ENCODE assay signal across 32 cellular contexts in the genomic region with DNA sequence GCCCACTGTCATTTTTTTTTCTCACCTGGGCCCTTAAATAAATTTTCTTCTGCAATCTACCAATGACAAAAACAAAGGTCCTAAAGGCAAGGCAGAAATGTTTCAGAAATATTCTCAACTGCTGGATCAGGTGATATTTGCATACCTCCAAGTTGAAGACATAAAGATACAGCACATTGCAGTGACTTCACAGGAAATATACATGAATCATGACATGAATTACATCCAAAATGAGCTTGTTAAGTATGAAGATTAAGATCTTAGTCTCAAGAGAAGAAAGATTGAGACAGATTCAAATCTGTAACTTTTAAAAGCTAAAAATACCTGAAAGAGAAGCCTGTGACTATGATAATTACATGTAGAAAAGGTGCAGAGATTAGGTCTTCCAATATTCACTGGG.
DNase-seq lines count a peak whose midpoint lies in the region; ATAC-seq, FAIRE-seq and TF ChIP-seq lines count a peak whose summit lies in the region.
"Had no signal": no experiment of that assay in that cellular context is flagged by ENCODE, and none has a peak within 500 bp of the region (broad histone marks: within the 10 kb centered on the region; RNA-seq: fewer than 3 reads in every experiment).

No MANE protein-coding gene starts in this region.

- H2AK9ac ChIP-seq in IMR-90 (replicated peaks; ENCODE audit: low read depth, low read length, poor library complexity): no peak overlapping the region

- dilution Hi-C loops in IMR-90 (cut with HindIII; ENCODE audit: low sequenced_read_pairs, unreplicated experiment): no loop called here

- no peak overlapping the region for H3K4ac ChIP-seq in IMR-90 (ENCODE audit: low read depth, low read length)

- in situ Hi-C loops in IMR-90 (cut with MboI; ENCODE audit: low sequenced_read_pairs): no loop called here

- POLR2A ChIA-PET in IMR-90 (lab: Charles Lee; ENCODE audit: unreplicated experiment): no interaction called here

- H3K36me3 ChIP-seq in IMR-90 (ENCODE audit: control insufficient read depth, insufficient read depth, low read length) (peaks cover 17% of the 10 kb centered on the region), RWPE2 (ENCODE audit: low read depth) (no peaks in the 10 kb centered on the region), colonic mucosa (peaks cover 3% of the 10 kb centered on the region)
- H3K36me3 ChIP-seq: brain microvascular endothelial cell, thyroid gland, vagina had no signal

- no peaks in the 10 kb centered on the region for H3K9me3 ChIP-seq in IMR-90 (ENCODE audit: control insufficient read depth, insufficient read depth, low read length)
- H3K9me3 ChIP-seq in RWPE2 (ENCODE audit: severe bottlenecking): no peaks in the 10 kb centered on the region
- no peaks in the 10 kb centered on the region for H3K9me3 ChIP-seq in colonic mucosa
- H3K9me3 ChIP-seq: A549, right lobe of liver, thyroid gland, vagina had no signal

- no peak for ATAC-seq in IMR-90 (ENCODE audit: low read depth)
- peak; percentile 71 for ATAC-seq in RWPE2 (ENCODE audit: low read depth)
- ATAC-seq in esophagus mucosa: peak; percentile 36
- ATAC-seq: A549; activated CD4-positive, alpha-beta T cell treated with anti-CD3 and anti-CD28 coated beads for 36 hours; activated CD8-positive, alpha-beta T cell treated with anti-CD3 and anti-CD28 coated beads for 36 hours; naive thymus-derived CD8-positive, alpha-beta T cell had no signal

- no peak overlapping the region for H2BK15ac ChIP-seq in IMR-90 (ENCODE audit: low read depth, low read length)

- no peak overlapping the region for H3K23ac ChIP-seq in IMR-90 (ENCODE audit: low read depth, low read length)

- no peak overlapping the region for H2AK5ac ChIP-seq in IMR-90 (ENCODE audit: low read depth, low read length)

- no peak overlapping the region for H3K18ac ChIP-seq in IMR-90 (ENCODE audit: low read depth, low read length)

- H3K27me3 ChIP-seq in IMR-90 (ENCODE audit: control insufficient read depth, insufficient read depth, low read length) (no peaks in the 10 kb centered on the region), RWPE2 (ENCODE audit: insufficient read depth, poor library complexity, severe bottlenecking) (no peaks in the 10 kb centered on the region), colonic mucosa (no peaks in the 10 kb centered on the region)
- H3K27me3 ChIP-seq: brain microvascular endothelial cell, hepatocyte, right lobe of liver, thyroid gland, vagina had no signal

- no peak for TF ChIP-seq POLR2A in IMR-90 (IDR thresholded peaks at IDR 0.05; ENCODE audit: low read depth, low read length)

- no TSS peak for BruUV-seq in IMR-90 (replicated peaks; lab: Mats Ljungman, UMichigan)

- TF ChIP-seq RAD21 in IMR-90 (IDR thresholded peaks at IDR 0.05; ENCODE audit: low read length): no peak

- peaks cover 6% of the 10 kb centered on the region; the same call in 1 of the 2 replicates for H3K4me1 ChIP-seq in IMR-90 (ENCODE audit: control insufficient read depth, insufficient read depth, low read length)
- H3K4me1 ChIP-seq in RWPE2 (ENCODE audit: insufficient read depth, poor library complexity, severe bottlenecking): peaks cover 21% of the 10 kb centered on the region
- no peaks in the 10 kb centered on the region for H3K4me1 ChIP-seq in colonic mucosa
- H3K4me1 ChIP-seq: A549, right lobe of liver, vagina had no signal

- H2AFZ ChIP-seq in IMR-90 (replicated peaks; ENCODE audit: low read length, poor library complexity): no peak overlapping the region
- H2AFZ ChIP-seq: hepatocyte, PC-9 had no signal

- H2BK20ac ChIP-seq in IMR-90 (ENCODE audit: low read depth, low read length): no peak overlapping the region

- H3K27ac ChIP-seq in IMR-90 (ENCODE audit: insufficient read depth, low read length) (no peak overlapping the region), RWPE2 (ENCODE audit: poor library complexity, severe bottlenecking) (peak overlapping the region; percentile 57), colonic mucosa (no peak overlapping the region)
- H3K27ac ChIP-seq: A549, brain microvascular endothelial cell, hepatocyte, PC-9, right lobe of liver, thyroid gland, vagina had no signal

- H3K9ac ChIP-seq in IMR-90 (ENCODE audit: low read depth, low read length): no peak overlapping the region
- no peak overlapping the region for H3K9ac ChIP-seq in colonic mucosa (ENCODE audit: low read depth in 2 of 2, low read length in 2 of 2)

- peak; percentile 29 for DNase-seq in A172 (ENCODE audit: low spot score)
- DNase-seq in IMR-90: peak; percentile 63
- no peak for DNase-seq in RWPE2 (ENCODE audit: low spot score)
- no peak for DNase-seq in HTR-8/SVneo (ENCODE audit: insufficient read length, low spot score)
- no peak for DNase-seq in colonic mucosa
- no peak for DNase-seq in glomerular visceral epithelial cell (ENCODE audit: extremely low spot score)
- DNase-seq in HuH-7 (ENCODE audit: low spot score): no peak
- DNase-seq: activated CD4-positive, alpha-beta T cell treated with anti-CD3 and anti-CD28 coated beads for 36 hours; activated CD8-positive, alpha-beta memory T cell treated with anti-CD3 and anti-CD28 coated beads, Interleukin-2, amount 50 U/mL, for 48 hours; activated CD8-positive, alpha-beta T cell treated with anti-CD3 and anti-CD28 coated beads for 36 hours; activated naive CD4-positive, alpha-beta T cell treated with anti-CD3 and anti-CD28 coated beads for 36 hours; brain microvascular endothelial cell; effector CD8-positive, alpha-beta T cell; erythroblast; H7; naive thymus-derived CD8-positive, alpha-beta T cell; NCI-H1105; NCI-H187; NCI-H524; nucleus accumbens; PC-9; right lobe of liver; SHP77 treated with DMSO at 0.1 percent for 48 hours; stimulated activated CD4-positive, alpha-beta T cell treated with anti-CD3 and anti-CD28 coated beads, Interleukin-4, amount 100 ng/mL, for 1 hour; thyroid gland had no signal

- H4K8ac ChIP-seq in IMR-90 (ENCODE audit: low read depth in 2 of 2, low read length in 2 of 2): no peak overlapping the region

- H2BK5ac ChIP-seq in IMR-90 (ENCODE audit: low read depth, low read length, poor library complexity, severe bottlenecking): no peak overlapping the region

- H3K79me1 ChIP-seq in IMR-90 (ENCODE audit: low read depth in 1 of 2, low read length in 2 of 2): no peaks in the 10 kb centered on the region

- intact Hi-C loops in IMR-90 (cut with micrococcal nuclease): no loop called here
- intact Hi-C loops in colonic mucosa (cut with DNase I): no loop called here

- no peak overlapping the region for H3K14ac ChIP-seq in IMR-90 (replicated peaks; ENCODE audit: low read depth, low read length)

- no peak overlapping the region for H2BK120ac ChIP-seq in IMR-90 (ENCODE audit: low read depth, low read length)

- H4K91ac ChIP-seq in IMR-90 (ENCODE audit: insufficient read depth, low read depth, low read length): no peak overlapping the region

- CTCF ChIA-PET in IMR-90 (lab: Yijun Ruan, JAX): interaction anchor here (0.6 to 1.1 kb wide), 2 partner anchors 231 to 381 kb away, joined by 3 read pairs; no protein-coding TSS in a partner anchor

- no peaks in the 10 kb centered on the region; the same call in 1 of the 2 replicates for H3K9me1 ChIP-seq in IMR-90 (ENCODE audit: insufficient read depth, low read length)

- no peaks in the 10 kb centered on the region for H4K20me1 ChIP-seq in IMR-90 (ENCODE audit: insufficient read depth, low read length)

- no peak overlapping the region for H3K4me3 ChIP-seq in IMR-90 (ENCODE audit: insufficient read depth, low read depth, low read length)
- no peak overlapping the region for H3K4me3 ChIP-seq in RWPE2 (ENCODE audit: severe bottlenecking)
- no peak overlapping the region for H3K4me3 ChIP-seq in colonic mucosa
- H3K4me3 ChIP-seq: A549, hepatocyte, lung, PC-9, right lobe of liver, thyroid gland, vagina had no signal

- no peak overlapping the region for H3K56ac ChIP-seq in IMR-90 (ENCODE audit: extremely low read depth, insufficient read depth, low read length)

- no peak overlapping the region for H4K5ac ChIP-seq in IMR-90 (ENCODE audit: low read depth, low read length)

- no peak for FAIRE-seq in HTR-8/SVneo (lab: Jason Lieb, UNC)
- FAIRE-seq: colon, frontal cortex had no signal

- TF ChIP-seq CTCF in IMR-90 (conservative IDR thresholded peaks at IDR 0.05; ENCODE audit: low read depth, low read length) (no peak), RWPE2 (IDR thresholded peaks at IDR 0.05; ENCODE audit: poor library complexity, severe bottlenecking) (no peak), colonic mucosa (IDR thresholded peaks at IDR 0.05) (no peak)

- no peak overlapping the region for H3K4me2 ChIP-seq in IMR-90 (ENCODE audit: low read depth, low read length)
- H3K4me2 ChIP-seq: A549, hepatocyte, PC-9 had no signal

TF ChIP-seq in IMR-90, 13 proteins besides CTCF, POLR2A, EP300 and RAD21 (continues in another document):
- no peak for TF ChIP-seq NFE2L2 (IDR thresholded peaks at IDR 0.05; ENCODE audit: low read depth, low read length)
- no peak for TF ChIP-seq RFX5 (IDR thresholded peaks at IDR 0.05; ENCODE audit: low read depth, low read length)
- no peak for TF ChIP-seq MAZ (IDR thresholded peaks at IDR 0.05; ENCODE audit: borderline replicate concordance, low read depth, low read length)
- TF ChIP-seq RCOR1 (IDR thresholded peaks at IDR 0.05; ENCODE audit: insufficient replicate concordance, low read length): no peak
- no peak for TF ChIP-seq CHD1 (IDR thresholded peaks at IDR 0.05; ENCODE audit: low read depth, low read length)
- TF ChIP-seq, protein P1, sequence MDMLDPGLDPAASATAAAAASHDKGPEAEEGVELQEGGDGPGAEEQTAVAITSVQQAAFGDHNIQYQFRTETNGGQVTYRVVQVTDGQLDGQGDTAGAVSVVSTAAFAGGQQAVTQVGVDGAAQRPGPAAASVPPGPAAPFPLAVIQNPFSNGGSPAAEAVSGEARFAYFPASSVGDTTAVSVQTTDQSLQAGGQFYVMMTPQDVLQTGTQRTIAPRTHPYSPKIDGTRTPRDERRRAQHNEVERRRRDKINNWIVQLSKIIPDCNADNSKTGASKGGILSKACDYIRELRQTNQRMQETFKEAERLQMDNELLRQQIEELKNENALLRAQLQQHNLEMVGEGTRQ (IDR thresholded peaks at IDR 0.05; ENCODE audit: low read depth, low read length): no peak
- no peak for TF ChIP-seq CEBPB (IDR thresholded peaks at IDR 0.05; ENCODE audit: low read depth, low read length)
- TF ChIP-seq ELK1 (IDR thresholded peaks at IDR 0.05; ENCODE audit: borderline replicate concordance, low read depth, low read length): no peak
- no peak for TF ChIP-seq BHLHE40 (IDR thresholded peaks at IDR 0.05; ENCODE audit: low read depth, low read length)
- TF ChIP-seq FOS (IDR thresholded peaks at IDR 0.05; ENCODE audit: low read depth, low read length): no peak
- no peak for TF ChIP-seq MXI1 (IDR thresholded peaks at IDR 0.05; ENCODE audit: borderline replicate concordance, low read depth, low read length)

Comparison
In these comparisons a context has a peak if more than half of its experiments do, and no peak if none do; other contexts are left out.
1. DNase-seq: peak in A172 (single experiment) and IMR-90 (single experiment); none in RWPE2 (single experiment), HTR-8/SVneo (single experiment), colonic mucosa (single experiment), glomerular visceral epithelial cell (single experiment) and HuH-7 (single experiment).